In the genomic region with DNA sequence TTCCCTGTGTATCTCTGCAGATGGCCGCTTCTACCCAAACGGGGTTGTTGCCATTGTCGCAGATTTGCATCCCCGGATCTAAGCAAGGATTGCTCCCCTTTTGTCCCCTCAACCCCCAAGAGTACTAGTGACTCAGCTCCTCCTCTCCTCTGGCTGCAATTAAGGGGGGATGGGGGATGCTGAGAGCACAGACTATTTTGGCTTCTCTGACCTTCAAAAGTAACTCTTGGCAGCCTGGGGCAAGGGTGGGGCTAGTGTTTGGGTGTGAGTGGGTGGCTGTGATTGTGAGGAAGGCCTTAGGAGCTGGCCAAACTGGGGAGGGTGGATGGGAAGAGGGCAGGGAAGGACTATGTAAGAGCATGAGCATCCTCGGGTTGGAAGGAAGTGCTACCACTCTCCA, we compare ENCODE assay signal across 12 cellular contexts. TPM values are rescaled to one million over a fixed set of nuclear protein-coding genes. Genes with fewer than 3 reads are reported as not detected.
DNase-seq lines count a peak whose midpoint lies in the region; ATAC-seq, FAIRE-seq and TF ChIP-seq lines count a peak whose summit lies in the region.
"Had no signal": no experiment of that assay in that cellular context is flagged by ENCODE, and none has a peak within 500 bp of the region (broad histone marks: within the 10 kb centered on the region; RNA-seq: fewer than 3 reads in every experiment).

No MANE protein-coding gene starts in this region.

- peaks cover 15 to 24% (median 22%) of the 10 kb centered on the region in 4 donors for H3K4me1 Mint-ChIP-seq in CD4-positive, alpha-beta memory T cell
- H3K4me1 Mint-ChIP-seq in activated T-cell treated with anti-CD3 and anti-CD28 coated beads, Interleukin-2, amount 50 U/mL, for 72 hours (ENCODE audit: low read depth) = peaks cover 58% of the 10 kb centered on the region

- H3K27ac Mint-ChIP-seq in CD4-positive, alpha-beta memory T cell = peak overlapping the region in 2 of 7 donors; percentile 54 to 75
- no peak overlapping the region for H3K27ac Mint-ChIP-seq in activated T-cell treated with anti-CD3 and anti-CD28 coated beads, Interleukin-2, amount 50 U/mL, for 72 hours

- H3K9me3 ChIP-seq in adipocyte (ENCODE audit: control insufficient read depth, low read length) (no peaks in the 10 kb centered on the region), right atrium auricular region (no peaks in the 10 kb centered on the region), smooth muscle cell (replicated peaks; ENCODE audit: low read depth) (no peaks in the 10 kb centered on the region)
- no peaks in the 10 kb centered on the region for H3K9me3 ChIP-seq in CD4-positive, alpha-beta memory T cell (ENCODE audit: control insufficient read depth in 1 of 2, low read length in 2 of 2)
- H3K9me3 ChIP-seq: body of pancreas had no signal

- H3K9me3 Mint-ChIP-seq in CD4-positive, alpha-beta memory T cell = no peaks in the 10 kb centered on the region
- H3K9me3 Mint-ChIP-seq in activated T-cell treated with anti-CD3 and anti-CD28 coated beads, Interleukin-2, amount 50 U/mL, for 72 hours = no peaks in the 10 kb centered on the region

- H3K36me3 ChIP-seq in adipocyte (ENCODE audit: control insufficient read depth, insufficient read depth, low read length, severe bottlenecking) (peaks cover 10% of the 10 kb centered on the region), right atrium auricular region (peaks cover 8% of the 10 kb centered on the region), smooth muscle cell (ENCODE audit: low read depth) (no peaks in the 10 kb centered on the region)
- no peaks in the 10 kb centered on the region for H3K36me3 ChIP-seq in CD4-positive, alpha-beta memory T cell (ENCODE audit: insufficient read depth, low read length)

- H3K4me2 ChIP-seq in smooth muscle cell = peak overlapping the region; percentile 99

- peaks cover 5 to 21% of the 10 kb centered on the region in 2 donors for H3K27me3 Mint-ChIP-seq in CD4-positive, alpha-beta memory T cell
- peaks cover 53% of the 10 kb centered on the region for H3K27me3 Mint-ChIP-seq in activated T-cell treated with anti-CD3 and anti-CD28 coated beads, Interleukin-2, amount 50 U/mL, for 72 hours (ENCODE audit: low read depth)

- H3K27me3 ChIP-seq in adipocyte (replicated peaks; ENCODE audit: control insufficient read depth, insufficient read depth, low read length) (no peaks in the 10 kb centered on the region), right atrium auricular region (no peaks in the 10 kb centered on the region), smooth muscle cell (ENCODE audit: low read depth) (no peaks in the 10 kb centered on the region)
- H3K27me3 ChIP-seq in CD4-positive, alpha-beta memory T cell (ENCODE audit: insufficient read depth, low read length) = peaks cover 8% of the 10 kb centered on the region
- H3K27me3 ChIP-seq: body of pancreas had no signal

- H3K4me3 Mint-ChIP-seq in CD4-positive, alpha-beta memory T cell = no peak overlapping the region
- H3K4me3 Mint-ChIP-seq in activated T-cell treated with anti-CD3 and anti-CD28 coated beads, Interleukin-2, amount 50 U/mL, for 72 hours = no peak overlapping the region

- no peak for ATAC-seq in activated T-cell treated with anti-CD3 and anti-CD28 coated beads, Interleukin-2, amount 50 U/mL, for 72 hours (replicated peaks in 1 of 2)
- ATAC-seq in left lobe of liver = no peak
- ATAC-seq: body of pancreas had no signal

- POLR2A ChIA-PET in CD4-positive, alpha-beta memory T cell (lab: Charles Lee; ENCODE audit: partially characterized antibody) = no interaction called here

- WGBS in smooth muscle cell (ENCODE audit: low lambda C conversion rate) = 32% methylated on average over 5 of the region's 5 CpGs

- peaks cover 0 to 4% of the 10 kb centered on the region in 2 donors for H3K36me3 Mint-ChIP-seq in CD4-positive, alpha-beta memory T cell
- H3K36me3 Mint-ChIP-seq in activated T-cell treated with anti-CD3 and anti-CD28 coated beads, Interleukin-2, amount 50 U/mL, for 72 hours (ENCODE audit: insufficient read depth in 2 of 2) = no peaks in the 10 kb centered on the region

- no peak for TF ChIP-seq CTCF in right atrium auricular region (IDR thresholded peaks at IDR 0.05)
- TF ChIP-seq CTCF in smooth muscle cell (IDR thresholded peaks at IDR 0.05; ENCODE audit: borderline replicate concordance, insufficient read depth, poor library complexity, severe bottlenecking) = no peak

- DNase-seq in GM04503 (ENCODE audit: low read depth) (peak; percentile 61), adipocyte (ENCODE audit: low read depth) (peak; percentile 64), right atrium auricular region (ENCODE audit: low spot score) (peak; percentile 87), smooth muscle cell (lab: John Stamatoyannopoulos, UW; ENCODE audit: unreplicated experiment) (no peak), H54 (ENCODE audit: insufficient read length, low spot score) (no peak), left lobe of liver (ENCODE audit: low spot score) (no peak)
- no peak for DNase-seq in CD4-positive, alpha-beta memory T cell
- DNase-seq in activated T-cell treated with anti-CD3 and anti-CD28 coated beads, Interleukin-2, amount 50 U/mL, for 72 hours = no peak
- DNase-seq: GF-D8, NCI-H2171 treated with DMSO at 0.1 percent for 48 hours had no signal

- peaks cover 12% of the 10 kb centered on the region for H3K79me2 ChIP-seq in smooth muscle cell (ENCODE audit: low read depth)

- intact Hi-C loops in CD4-positive, alpha-beta memory T cell (cut with micrococcal nuclease) = loop anchor here (10.0 kb wide), 1 partner anchor 309 kb away; a partner anchor contains a TSS

- TF ChIP-seq POLR2A in H54 (IDR thresholded peaks at IDR 0.05; ENCODE audit: low read depth, low read length) = no peak

- peaks cover 13% of the 10 kb centered on the region for H3F3A ChIP-seq in smooth muscle cell (ENCODE audit: low read depth)

- H3K27ac ChIP-seq in right atrium auricular region (peak overlapping the region; percentile 85 to 86), smooth muscle cell (ENCODE audit: low read depth) (peak overlapping the region; percentile 92)
- no peak overlapping the region for H3K27ac ChIP-seq in CD4-positive, alpha-beta memory T cell (ENCODE audit: low read depth, low read length)
- H3K27ac ChIP-seq: VCaP had no signal

- H4K20me1 ChIP-seq in smooth muscle cell (ENCODE audit: low read depth) = peaks cover 23% of the 10 kb centered on the region

- H3K9ac ChIP-seq in adipocyte (ENCODE audit: low read length) = peak overlapping the region; percentile 93
- peak overlapping the region; percentile 75 for H3K9ac ChIP-seq in smooth muscle cell (ENCODE audit: low read depth)

- peak overlapping the region; percentile 96 for H2AFZ ChIP-seq in smooth muscle cell (ENCODE audit: low read depth)

- no peak for FAIRE-seq in H54 (lab: Jason Lieb, UNC)

- CTCF ChIA-PET in CD4-positive, alpha-beta memory T cell (lab: Charles Lee; ENCODE audit: partially characterized antibody) = interaction anchor here (3.5 to 7.7 kb wide), 3 partner anchors 26 to 141 kb away, joined by 29 to 252 read pairs (median 58); a partner anchor contains a TSS

- H3K4me1 ChIP-seq in adipocyte (ENCODE audit: control insufficient read depth, insufficient read depth, low read length) (peaks cover 51% of the 10 kb centered on the region), right atrium auricular region (peaks cover 0 to 54% of the 10 kb centered on the region in 2 donors), smooth muscle cell (ENCODE audit: low read depth) (peaks cover 45% of the 10 kb centered on the region)
- peaks cover 19% of the 10 kb centered on the region for H3K4me1 ChIP-seq in CD4-positive, alpha-beta memory T cell (ENCODE audit: insufficient read depth, low read length)

- H3K4me3 ChIP-seq in adipocyte (ENCODE audit: low read length) (peak overlapping the region; percentile 95), right atrium auricular region (peak overlapping the region in 1 of 2 donors; percentile 60), smooth muscle cell (peak overlapping the region; percentile 82)
- no peak overlapping the region for H3K4me3 ChIP-seq in CD4-positive, alpha-beta memory T cell (ENCODE audit: low read length in 2 of 2)
- H3K4me3 ChIP-seq: body of pancreas had no signal

RNA-seq across cellular contexts. Expression of a gene that starts 1.2 kb away (rescaled TPM):
- total RNA-seq in right atrium auricular region (10 to 100 TPM; 39.3 to 52.7 TPM), smooth muscle cell (25.9 and 27.1 TPM in 2 replicates), left lobe of liver (0.23 TPM)
- polyA plus RNA-seq in smooth muscle cell = 14.6 and 15.7 TPM in 2 replicates
- under 1 TPM; 0.33 to 0.35 TPM for total RNA-seq in CD4-positive, alpha-beta memory T cell
- polyA plus RNA-seq in CD4-positive, alpha-beta memory T cell = 1 to 10 TPM in 1 of 2 donors, under 1 TPM in 1; 0.10 to 1.8 TPM
- total RNA-seq in activated T-cell treated with anti-CD3 and anti-CD28 coated beads, Interleukin-2, amount 50 U/mL, for 72 hours = 1 to 10 TPM in 1 of 2 donors, under 1 TPM in 1; 0.82 to 1.8 TPM

RNA-seq across cellular contexts. Expression of a gene that starts 23.2 kb away (rescaled TPM):
- total RNA-seq in right atrium auricular region (10 to 100 TPM; 23.1 to 34.2 TPM), smooth muscle cell (41.5 and 52.0 TPM in 2 replicates), left lobe of liver (5.8 TPM)
- 19.9 and 24.1 TPM in 2 replicates for polyA plus RNA-seq in smooth muscle cell
- 10 to 100 TPM; 40.6 to 46.3 TPM for total RNA-seq in CD4-positive, alpha-beta memory T cell
- 10 to 100 TPM in 1 of 2 donors, 1 to 10 TPM in 1; 2.7 to 10.5 TPM for polyA plus RNA-seq in CD4-positive, alpha-beta memory T cell
- total RNA-seq in activated T-cell treated with anti-CD3 and anti-CD28 coated beads, Interleukin-2, amount 50 U/mL, for 72 hours = 10 to 100 TPM; 33.2 to 35.0 TPM

Comparison
In these comparisons a context has a peak if more than half of its experiments do, and no peak if none do; other contexts are left out.
1. DNase-seq: peak in GM04503 (single experiment), adipocyte (single experiment) and right atrium auricular region (single experiment); none in smooth muscle cell (single experiment), CD4-positive, alpha-beta memory T cell (0 of 5), activated T-cell treated with anti-CD3 and anti-CD28 coated beads, Interleukin-2, amount 50 U/mL, for 72 hours (0 of 2), H54 (single experiment) and left lobe of liver (single experiment).
2. H3K4me3 ChIP-seq: peak in adipocyte (single experiment) and smooth muscle cell (single experiment); none in CD4-positive, alpha-beta memory T cell (0 of 2).